ENCODE assay signal across 12 cellular contexts in the genomic region with DNA sequence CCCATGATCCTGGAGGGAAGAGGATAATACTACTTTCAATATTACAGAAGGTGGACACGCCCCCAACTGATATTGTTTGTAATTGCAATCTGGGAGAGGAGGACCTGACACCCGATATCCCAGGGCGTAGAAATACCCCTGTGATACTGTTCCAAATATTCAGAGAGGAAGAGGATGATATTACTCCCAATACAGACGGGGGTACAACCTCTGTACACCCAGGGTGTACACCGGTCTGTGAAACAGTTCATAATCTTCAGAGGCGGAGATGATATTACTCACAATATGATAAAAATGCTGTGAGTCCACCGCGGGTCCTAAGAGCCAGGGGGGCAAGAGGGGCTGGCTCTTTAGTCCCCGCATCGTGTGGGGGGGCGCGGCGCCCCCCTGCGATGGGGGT. TPM values are rescaled to one million over a fixed set of nuclear protein-coding genes. Genes with fewer than 3 reads are reported as not detected.
DNase-seq lines count a peak whose midpoint lies in the region; ATAC-seq, FAIRE-seq and TF ChIP-seq lines count a peak whose summit lies in the region.
"Had no signal": no experiment of that assay in that cellular context is flagged by ENCODE, and none has a peak within 500 bp of the region (broad histone marks: within the 10 kb centered on the region; RNA-seq: fewer than 3 reads in every experiment).

No MANE protein-coding gene starts in this region.

- H3K9me3 Mint-ChIP-seq in activated naive CD8-positive, alpha-beta T cell (ENCODE audit: low read depth), result no peaks in the 10 kb centered on the region

- H3K27ac Mint-ChIP-seq in activated naive CD8-positive, alpha-beta T cell, result peak overlapping the region; percentile 61

- CTCF ChIA-PET in HEK293T (lab: Yijun Ruan, JAX), result no interaction called here

- no peaks in the 10 kb centered on the region for H3K36me3 Mint-ChIP-seq in activated naive CD8-positive, alpha-beta T cell

- no peak for FAIRE-seq in small intestine (lab: Jason Lieb, UNC)
- FAIRE-seq in kidney (lab: Jason Lieb, UNC), result no peak

- no peaks in the 10 kb centered on the region for H3K9me3 ChIP-seq in small intestine (ENCODE audit: control insufficient read depth, low read depth)
- no peaks in the 10 kb centered on the region for H3K9me3 ChIP-seq in kidney (ENCODE audit: control insufficient read depth in 1 of 2, low read length in 2 of 2)

- H3K4me3 ChIP-seq in small intestine (ENCODE audit: low read depth in 1 of 2, low read length in 2 of 2) (no peak overlapping the region), kidney (ENCODE audit: low read length in 2 of 2) (no peak overlapping the region)

- H3K9ac ChIP-seq in kidney (ENCODE audit: low read length in 2 of 2), result no peak overlapping the region

- intact Hi-C loops in kidney (cut with DNase I), result no loop called here

- H3K27me3 ChIP-seq in small intestine (ENCODE audit: control insufficient read depth in 2 of 2, insufficient read depth in 2 of 2, low read length in 2 of 2), result no peaks in the 10 kb centered on the region
- H3K27me3 ChIP-seq: brain microvascular endothelial cell had no signal

- H3K4me1 ChIP-seq in small intestine (ENCODE audit: control insufficient read depth in 2 of 2, insufficient read depth in 1 of 2, low read depth in 1 of 2, low read length in 1 of 2) (no peaks in the 10 kb centered on the region), kidney (ENCODE audit: control insufficient read depth in 1 of 2, insufficient read depth in 1 of 2, low read depth in 1 of 2, low read length in 2 of 2) (no peaks in the 10 kb centered on the region)

- H3K4me1 Mint-ChIP-seq in activated naive CD8-positive, alpha-beta T cell (ENCODE audit: low read depth), result peaks cover 18% of the 10 kb centered on the region

- H3K27ac ChIP-seq in small intestine (ENCODE audit: low read depth in 1 of 2, low read length in 1 of 2) (no peak overlapping the region), kidney (ENCODE audit: low read depth in 2 of 2, low read length in 2 of 2) (no peak overlapping the region)
- H3K27ac ChIP-seq: brain microvascular endothelial cell had no signal

- no peak for TF ChIP-seq CTCF in kidney (IDR thresholded peaks at IDR 0.05; ENCODE audit: borderline replicate concordance, extremely low read depth, insufficient read depth)

- H3K27me3 Mint-ChIP-seq in activated naive CD8-positive, alpha-beta T cell, result no peaks in the 10 kb centered on the region

- POLR2A ChIA-PET in HEK293T (lab: Yijun Ruan, JAX), result no interaction called here

- H3K36me3 ChIP-seq in small intestine (ENCODE audit: control insufficient read depth in 2 of 2, insufficient read depth in 2 of 2, low read length in 2 of 2), result no peaks in the 10 kb centered on the region
- no peaks in the 10 kb centered on the region for H3K36me3 ChIP-seq in kidney (ENCODE audit: control insufficient read depth in 1 of 2, insufficient read depth in 2 of 2, low read length in 2 of 2)
- H3K36me3 ChIP-seq: brain microvascular endothelial cell had no signal

- DNase-seq in NCI-H748 (lab: John Stamatoyannopoulos, UW; ENCODE audit: unreplicated experiment), result peak; percentile 43
- no peak for DNase-seq in NCI-H748 treated with DMSO at 0.1 percent for 48 hours (lab: John Stamatoyannopoulos, UW)
- DNase-seq in HEK293T (ENCODE audit: extremely low spot score), result peak; percentile 4
- peak; percentile 27 for DNase-seq in small intestine
- no peak for DNase-seq in kidney
- no peak for DNase-seq in NCI-H1092 treated with DMSO at 0.1 percent for 48 hours (lab: John Stamatoyannopoulos, UW)
- DNase-seq: brain microvascular endothelial cell, GOT3 had no signal

- WGBS in small intestine, 3 donors, result 17 to 46% (median 42%) methylated on average over 14 of the region's 14 CpGs

- ATAC-seq in GM21447 (IDR thresholded peaks at IDR 0.05; ENCODE audit: unreplicated experiment), result no peak

- H3K4me3 Mint-ChIP-seq in activated naive CD8-positive, alpha-beta T cell, result peak overlapping the region; percentile 88

TF ChIP-seq in HEK293T, 16 proteins besides CTCF, POLR2A, EP300 and RAD21:
- TF ChIP-seq ELF4 (IDR thresholded peaks at IDR 0.05) (no peak), TARDBP (IDR thresholded peaks at IDR 0.05) (no peak), CTBP1 (IDR thresholded peaks at IDR 0.05; ENCODE audit: borderline replicate concordance) (no peak), ARNT (IDR thresholded peaks at IDR 0.05) (no peak), BHLHE40 (IDR thresholded peaks at IDR 0.05; ENCODE audit: borderline replicate concordance) (no peak), HDGF (IDR thresholded peaks at IDR 0.05; ENCODE audit: borderline replicate concordance) (no peak), NFRKB (IDR thresholded peaks at IDR 0.05) (no peak), L3MBTL2 (conservative IDR thresholded peaks at IDR 0.05) (no peak), PKNOX1 (IDR thresholded peaks at IDR 0.05) (no peak), FOXA1 (IDR thresholded peaks at IDR 0.05) (no peak), FOXK2 (IDR thresholded peaks at IDR 0.05) (no peak), SP1 (IDR thresholded peaks at IDR 0.05) (no peak), ZNF384 (IDR thresholded peaks at IDR 0.05) (no peak), SUZ12 (IDR thresholded peaks at IDR 0.05) (no peak)

RNA-seq across cellular contexts. Expression of gene ALDH3B2, which starts 57.2 kb away (rescaled TPM):
- polyA plus RNA-seq in small intestine, result under 1 TPM in 1 of 3 donors, not detected in 2; 0.12 TPM
- 1.6 TPM for total RNA-seq in kidney
- 2.1 TPM for polyA plus RNA-seq in kidney (ENCODE audit: insufficient read depth, low read depth, low replicate concordance)
- total RNA-seq: epithelial cell of proximal tubule had no signal
- polyA plus RNA-seq: AG04450 had no signal

Comparison
In these comparisons a context has a peak if more than half of its experiments do, and no peak if none do; other contexts are left out.
1. DNase-seq: peak in NCI-H748 (single experiment), HEK293T (single experiment) and small intestine (single experiment); none in NCI-H748 treated with DMSO at 0.1 percent for 48 hours (single experiment), kidney (single experiment) and NCI-H1092 treated with DMSO at 0.1 percent for 48 hours (single experiment).